In genomic region chr13:42405665-42406390, GRCh38 we compare ENCODE assay signal across 1 cellular context.
A peak's percentile ranks its signal among the peaks of the same experiment; 100 is the strongest.
TF ChIP-seq lines count a peak whose summit lies in the region.

No MANE protein-coding gene starts in this region.

TF ChIP-seq in GM12878, 131 proteins besides CTCF, POLR2A, EP300 and RAD21 (continued from another document and continues in another):
- TF ChIP-seq E2F8 (IDR thresholded peaks at IDR 0.05; ENCODE audit: low read depth, partially characterized antibody) (no peak), ZNF207 (IDR thresholded peaks at IDR 0.05; ENCODE audit: borderline replicate concordance) (0 out of 2 replicates have a peak, but pooled peaks have one; percentile 53), JUND (IDR thresholded peaks at IDR 0.05; ENCODE audit: low read depth, low read length) (peak; percentile 83), CBX3 (IDR thresholded peaks at IDR 0.05; ENCODE audit: borderline replicate concordance, low read depth) (no peak), ASH2L (IDR thresholded peaks at IDR 0.05; ENCODE audit: borderline replicate concordance, low read depth) (0 out of 2 replicates have a peak, but pooled peaks have one; percentile 45), POU2F2 (IDR thresholded peaks at IDR 0.05; ENCODE audit: borderline replicate concordance, low read depth, low read length) (peak; percentile 72; the same call in 2 of the 3 replicates), MEF2B (IDR thresholded peaks at IDR 0.05; ENCODE audit: partially characterized antibody, poor library complexity, severe bottlenecking) (peak; percentile 87), DPF2 (IDR thresholded peaks at IDR 0.05) (peak; percentile 95), SKIL (IDR thresholded peaks at IDR 0.05; ENCODE audit: low read depth, poor library complexity, severe bottlenecking) (peak; percentile 98), WRNIP1 (IDR thresholded peaks at IDR 0.05; ENCODE audit: borderline replicate concordance, low read depth, low read length) (no peak), MYB (IDR thresholded peaks at IDR 0.05; ENCODE audit: borderline replicate concordance, low read depth, low read length) (peak; percentile 25; the same call in 1 of the 2 replicates), CEBPZ (IDR thresholded peaks at IDR 0.05; ENCODE audit: low read depth, low read length) (no peak), SIN3A (IDR thresholded peaks at IDR 0.05; ENCODE audit: low read depth, low read length) (peak; percentile 62; the same call in 1 of the 2 replicates), MTA3 (IDR thresholded peaks at IDR 0.05; ENCODE audit: borderline replicate concordance, low read length) (peak; percentile 87), GABPA (IDR thresholded peaks at IDR 0.05; ENCODE audit: low read depth) (peak; percentile 67), BMI1 (IDR thresholded peaks at IDR 0.05; ENCODE audit: borderline replicate concordance) (peak; percentile 43; the same call in 1 of the 2 replicates), HDGF (IDR thresholded peaks at IDR 0.05) (no peak), MEF2A (IDR thresholded peaks at IDR 0.05; ENCODE audit: insufficient read depth, low read depth, low read length) (peak; percentile 88), RB1 (IDR thresholded peaks at IDR 0.05; ENCODE audit: borderline replicate concordance) (no peak), USF2 (IDR thresholded peaks at IDR 0.05; ENCODE audit: borderline replicate concordance, low read depth, low read length) (no peak), ATF2 (IDR thresholded peaks at IDR 0.05; ENCODE audit: low read length) (peak; percentile 88), IRF4 (IDR thresholded peaks at IDR 0.05; ENCODE audit: low read depth, low read length) (peak; percentile 83), CBX5 (IDR thresholded peaks at IDR 0.05; ENCODE audit: low read depth) (peak; percentile 76; the same call in 1 of the 2 replicates), SMARCA5 (IDR thresholded peaks at IDR 0.05) (peak; percentile 82), SMAD1 (IDR thresholded peaks at IDR 0.05; ENCODE audit: low read depth, partially characterized antibody) (peak; percentile 37), IRF5 (IDR thresholded peaks at IDR 0.05; ENCODE audit: borderline replicate concordance) (no peak), IKZF1 (conservative IDR thresholded peaks at IDR 0.05) (peak; percentile 97), MLLT1 (IDR thresholded peaks at IDR 0.05) (no peak; the same call in none of the 2 replicates), FOXM1 (IDR thresholded peaks at IDR 0.05; ENCODE audit: low read depth, low read length) (peak; percentile 97), ZNF24 (IDR thresholded peaks at IDR 0.05) (peak; percentile 41; the same call in 1 of the 2 replicates), RAD51 (IDR thresholded peaks at IDR 0.05) (peak; percentile 61; the same call in 1 of the 2 replicates), TCF7 (IDR thresholded peaks at IDR 0.05; ENCODE audit: borderline replicate concordance) (peak; percentile 77; the same call in 1 of the 2 replicates), HDAC2 (IDR thresholded peaks at IDR 0.05) (no peak), ZSCAN29 (IDR thresholded peaks at IDR 0.05) (no peak), MTA2 (IDR thresholded peaks at IDR 0.05; ENCODE audit: low read depth) (peak; percentile 92), NKRF (conservative IDR thresholded peaks at IDR 0.05) (peak; percentile 22; the same call in 1 of the 2 replicates), FOS (IDR thresholded peaks at IDR 0.05; ENCODE audit: borderline replicate concordance, extremely low read depth, insufficient read length) (no peak), YBX1 (IDR thresholded peaks at IDR 0.05) (no peak), TAF1 (IDR thresholded peaks at IDR 0.05; ENCODE audit: borderline replicate concordance, low read depth, low read length) (peak; percentile 61), NBN (IDR thresholded peaks at IDR 0.05) (peak; percentile 49), CREM (IDR thresholded peaks at IDR 0.05; ENCODE audit: low read depth) (peak; percentile 89), PML (IDR thresholded peaks at IDR 0.05; ENCODE audit: low read length) (peak; percentile 33; the same call in 1 of the 2 replicates), TARDBP (IDR thresholded peaks at IDR 0.05; ENCODE audit: borderline replicate concordance) (no peak), BCLAF1 (IDR thresholded peaks at IDR 0.05) (no peak), MAX (IDR thresholded peaks at IDR 0.05; ENCODE audit: low read depth, low read length) (peak; percentile 47; the same call in 1 of the 2 replicates), FOXK2 (IDR thresholded peaks at IDR 0.05) (no peak)
